ENCODE assay signal across 38 cellular contexts in genomic region chr17:13958773-13959172, GRCh38.
"Had no signal": no experiment of that assay in that cellular context is flagged by ENCODE, and none has a peak within 500 bp of the region (broad histone marks: within the 10 kb centered on the region; RNA-seq: fewer than 3 reads in every experiment).

No MANE protein-coding gene starts in this region.

- H3K9me3 ChIP-seq: adrenal gland, ascending aorta, body of pancreas, breast epithelium had no signal

- H3K27ac ChIP-seq: adrenal gland, ascending aorta, body of pancreas, brain microvascular endothelial cell, breast epithelium, cardiac muscle cell had no signal

- H3K4me1 ChIP-seq: ascending aorta, body of pancreas, breast epithelium had no signal

- H3K27ac Mint-ChIP-seq: activated naive CD4-positive, alpha-beta T cell treated with anti-CD3 and anti-CD28 coated beads for 36 hours; activated naive CD4-positive, alpha-beta T cell treated with anti-CD3 and anti-CD28 coated beads, Interleukin-2, amount 10 ng/mL, durations not matched to agents 7 days and 5 days; activated naive CD4-positive, alpha-beta T cell treated with anti-CD3 and anti-CD28 coated beads, Interleukin-2, amount 50 U/mL, for 24 hours; activated naive CD4-positive, alpha-beta T cell treated with anti-CD3 and anti-CD28 coated beads, Interleukin-2, amount 50 U/mL, for 72 hours; activated naive CD8-positive, alpha-beta T cell; activated naive CD8-positive, alpha-beta T cell treated with anti-CD3 and anti-CD28 coated beads for 36 hours; activated naive CD8-positive, alpha-beta T cell treated with anti-CD3 and anti-CD28 coated beads, Interleukin-2, amount 10 ng/mL, durations not matched to agents 7 days and 5 days; activated naive CD8-positive, alpha-beta T cell treated with anti-CD3 and anti-CD28 coated beads, Interleukin-2, amount 50 U/mL, for 24 hours; activated T-cell treated with anti-CD3 and anti-CD28 coated beads, Interleukin-2, amount 50 U/mL, for 24 hours; activated T-cell treated with anti-CD3 and anti-CD28 coated beads, Interleukin-2, amount 50 U/mL, for 72 hours; activated T-helper 1 cell treated with anti-CD3 and anti-CD28 coated beads, Interleukin-12 subunit alpha, Interleukin-12 subunit beta, Interleukin-2, Interleukin-4 antibody, amounts not matched to agents 30 ng/mL and 10 ng/mL and 1 ng/mL, durations not matched to agents 14 hours and 24 hours and 36 hours; activated T-helper 17 cell treated with anti-CD3 and anti-CD28 coated beads, Interleukin-2, amount 50 U/mL, for 72 hours; activated T-helper 2 cell treated with anti-CD3 and anti-CD28 coated beads, Interferon-gamma antibody, Interleukin-2, Interleukin-4, amounts not matched to agents 10 μg/mL and 5 μg/mL and 100 μg/mL, durations not matched to agents 14 hours and 24 hours and 36 hours; brain had no signal

- H3K36me3 ChIP-seq: adrenal gland, ascending aorta, brain microvascular endothelial cell, breast epithelium, cardiac muscle cell had no signal

- H3K27me3 ChIP-seq: adrenal gland, ascending aorta, body of pancreas, brain microvascular endothelial cell, breast epithelium had no signal

- DNase-seq: activated effector memory CD4-positive, alpha-beta T cell treated with anti-CD3 and anti-CD28 coated beads, Interleukin-2, amount 50 U/mL, for 16 hours; activated effector memory CD4-positive, alpha-beta T cell treated with Interleukin-2 at 50 U/mL for 16 hours; activated gamma-delta T cell; activated gamma-delta T cell treated with Interleukin-2 at 50 U/mL for 16 hours; activated naive CD4-positive, alpha-beta T cell; activated naive CD4-positive, alpha-beta T cell treated with anti-CD3 and anti-CD28 coated beads for 36 hours; activated naive CD4-positive, alpha-beta T cell treated with anti-CD3 and anti-CD28 coated beads, Interleukin-2, amount 10 ng/mL, durations not matched to agents 7 days and 5 days; activated naive CD4-positive, alpha-beta T cell treated with anti-CD3 and anti-CD28 coated beads, Interleukin-2, amount 50 U/mL, for 16 hours; activated naive CD4-positive, alpha-beta T cell treated with Interleukin-2 at 50 U/mL for 16 hours; activated naive CD8-positive, alpha-beta T cell treated with anti-CD3 and anti-CD28 coated beads for 36 hours; activated naive CD8-positive, alpha-beta T cell treated with anti-CD3 and anti-CD28 coated beads, Interleukin-2, amount 10 ng/mL, durations not matched to agents 7 days and 5 days; activated naive CD8-positive, alpha-beta T cell treated with anti-CD3 and anti-CD28 coated beads, Interleukin-2, amount 50 U/mL, for 24 hours; activated T-cell treated with anti-CD3 and anti-CD28 coated beads, Interleukin-2, amount 50 U/mL, for 1 hour; activated T-cell treated with anti-CD3 and anti-CD28 coated beads, Interleukin-2, amount 50 U/mL, for 24 hours; activated T-cell treated with anti-CD3 and anti-CD28 coated beads, Interleukin-2, amount 50 U/mL, for 4 hours; activated T-cell treated with anti-CD3 and anti-CD28 coated beads, Interleukin-2, amount 50 U/mL, for 48 hours; activated T-cell treated with anti-CD3 and anti-CD28 coated beads, Interleukin-2, amount 50 U/mL, for 72 hours; adrenal gland; amniotic stem cell; amygdala; anterior cingulate cortex; aorta; body of pancreas; brain microvascular endothelial cell; caudate nucleus; central memory CD4-positive, alpha-beta T cell; cerebellar nuclear complex had no signal

- H3K4me1 Mint-ChIP-seq: activated naive CD4-positive, alpha-beta T cell treated with anti-CD3 and anti-CD28 coated beads, Interleukin-2, amount 50 U/mL, for 24 hours; activated T-helper 17 cell treated with anti-CD3 and anti-CD28 coated beads, Interleukin-2, amount 50 U/mL, for 72 hours; central memory CD8-positive, alpha-beta T cell had no signal

- H3K4me3 Mint-ChIP-seq: activated naive CD4-positive, alpha-beta T cell treated with anti-CD3 and anti-CD28 coated beads for 36 hours; activated naive CD4-positive, alpha-beta T cell treated with anti-CD3 and anti-CD28 coated beads, Interleukin-2, amount 10 ng/mL, durations not matched to agents 7 days and 5 days; activated naive CD4-positive, alpha-beta T cell treated with anti-CD3 and anti-CD28 coated beads, Interleukin-2, amount 50 U/mL, for 24 hours; activated naive CD8-positive, alpha-beta T cell; activated naive CD8-positive, alpha-beta T cell treated with anti-CD3 and anti-CD28 coated beads for 36 hours; activated naive CD8-positive, alpha-beta T cell treated with anti-CD3 and anti-CD28 coated beads, Interleukin-2, amount 10 ng/mL, durations not matched to agents 7 days and 5 days; activated naive CD8-positive, alpha-beta T cell treated with anti-CD3 and anti-CD28 coated beads, Interleukin-2, amount 50 U/mL, for 24 hours; activated T-cell treated with anti-CD3 and anti-CD28 coated beads, Interleukin-2, amount 50 U/mL, for 24 hours; activated T-cell treated with anti-CD3 and anti-CD28 coated beads, Interleukin-2, amount 50 U/mL, for 4 hours; activated T-cell treated with anti-CD3 and anti-CD28 coated beads, Interleukin-2, amount 50 U/mL, for 72 hours; activated T-helper 1 cell treated with anti-CD3 and anti-CD28 coated beads, Interleukin-12 subunit alpha, Interleukin-12 subunit beta, Interleukin-2, Interleukin-4 antibody, amounts not matched to agents 30 ng/mL and 10 ng/mL and 1 ng/mL, durations not matched to agents 14 hours and 24 hours and 36 hours; activated T-helper 17 cell treated with anti-CD3 and anti-CD28 coated beads, Interleukin-2, amount 50 U/mL, for 72 hours; brain; central memory CD8-positive, alpha-beta T cell had no signal

- ATAC-seq: activated naive CD4-positive, alpha-beta T cell treated with anti-CD3 and anti-CD28 coated beads, Interleukin-2, amount 50 U/mL, for 72 hours; activated naive CD8-positive, alpha-beta T cell treated with anti-CD3 and anti-CD28 coated beads, Interleukin-2, amount 50 U/mL, for 24 hours; activated T-cell treated with anti-CD3 and anti-CD28 coated beads, Interleukin-2, amount 50 U/mL, for 4 hours; activated T-cell treated with anti-CD3 and anti-CD28 coated beads, Interleukin-2, amount 50 U/mL, for 72 hours; activated T-helper 17 cell treated with anti-CD3 and anti-CD28 coated beads, Interleukin-2, amount 50 U/mL, for 72 hours; body of pancreas had no signal

- H3K9me3 Mint-ChIP-seq: activated naive CD4-positive, alpha-beta T cell treated with anti-CD3 and anti-CD28 coated beads for 36 hours; activated naive CD4-positive, alpha-beta T cell treated with anti-CD3 and anti-CD28 coated beads, Interleukin-2, amount 10 ng/mL, durations not matched to agents 7 days and 5 days; activated naive CD4-positive, alpha-beta T cell treated with anti-CD3 and anti-CD28 coated beads, Interleukin-2, amount 50 U/mL, for 24 hours; activated naive CD4-positive, alpha-beta T cell treated with anti-CD3 and anti-CD28 coated beads, Interleukin-2, amount 50 U/mL, for 72 hours; activated naive CD8-positive, alpha-beta T cell treated with anti-CD3 and anti-CD28 coated beads for 36 hours; activated naive CD8-positive, alpha-beta T cell treated with anti-CD3 and anti-CD28 coated beads, Interleukin-2, amount 50 U/mL, for 24 hours; activated T-cell treated with anti-CD3 and anti-CD28 coated beads, Interleukin-2, amount 50 U/mL, for 24 hours; activated T-cell treated with anti-CD3 and anti-CD28 coated beads, Interleukin-2, amount 50 U/mL, for 4 hours; activated T-cell treated with anti-CD3 and anti-CD28 coated beads, Interleukin-2, amount 50 U/mL, for 72 hours; activated T-helper 17 cell treated with anti-CD3 and anti-CD28 coated beads, Interleukin-2, amount 50 U/mL, for 72 hours; brain; central memory CD8-positive, alpha-beta T cell had no signal

- H3K27me3 Mint-ChIP-seq: activated naive CD4-positive, alpha-beta T cell treated with anti-CD3 and anti-CD28 coated beads, Interleukin-2, amount 10 ng/mL, durations not matched to agents 7 days and 5 days; activated naive CD4-positive, alpha-beta T cell treated with anti-CD3 and anti-CD28 coated beads, Interleukin-2, amount 50 U/mL, for 24 hours; activated naive CD8-positive, alpha-beta T cell; activated naive CD8-positive, alpha-beta T cell treated with anti-CD3 and anti-CD28 coated beads for 36 hours; activated naive CD8-positive, alpha-beta T cell treated with anti-CD3 and anti-CD28 coated beads, Interleukin-2, amount 10 ng/mL, durations not matched to agents 7 days and 5 days; activated naive CD8-positive, alpha-beta T cell treated with anti-CD3 and anti-CD28 coated beads, Interleukin-2, amount 50 U/mL, for 24 hours; activated T-cell treated with anti-CD3 and anti-CD28 coated beads, Interleukin-2, amount 50 U/mL, for 24 hours; activated T-helper 17 cell treated with anti-CD3 and anti-CD28 coated beads, Interleukin-2, amount 50 U/mL, for 72 hours; brain; central memory CD8-positive, alpha-beta T cell had no signal

- H3K36me3 Mint-ChIP-seq: activated naive CD4-positive, alpha-beta T cell treated with anti-CD3 and anti-CD28 coated beads, Interleukin-2, amount 10 ng/mL, durations not matched to agents 7 days and 5 days; brain had no signal

- H3K4me3 ChIP-seq: adrenal gland, ascending aorta, body of pancreas, breast epithelium, cardiac muscle cell had no signal
